25 cellular contexts compared by ENCODE assay signal in the genomic region with DNA sequence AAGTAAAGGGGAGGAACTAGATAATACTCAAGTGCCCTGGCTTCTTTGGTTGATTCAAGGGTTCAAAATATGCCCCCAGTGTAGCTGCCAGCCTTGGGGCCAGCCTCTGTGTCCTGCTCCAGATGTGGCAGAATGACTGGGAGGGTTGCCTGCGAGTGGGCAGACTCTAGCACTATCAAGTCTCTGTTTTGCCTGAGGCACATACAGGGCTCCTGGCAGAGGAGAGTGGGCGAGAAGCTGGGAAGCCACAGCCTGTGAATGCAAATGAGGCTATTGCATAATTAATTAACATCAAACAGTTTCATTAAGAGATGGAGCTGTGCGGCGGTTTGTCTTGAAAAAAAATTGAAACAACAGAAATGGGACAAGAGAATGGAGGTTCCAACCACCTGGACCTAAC. TPM values are rescaled to one million over a fixed set of nuclear protein-coding genes. Genes with fewer than 3 reads are reported as not detected.
A peak's percentile ranks its signal among the peaks of the same experiment; 100 is the strongest.
DNase-seq lines count a peak whose midpoint lies in the region; FAIRE-seq and TF ChIP-seq lines count a peak whose summit lies in the region.
"Had no signal": no experiment of that assay in that cellular context is flagged by ENCODE, and none has a peak within 500 bp of the region (broad histone marks: within the 10 kb centered on the region; RNA-seq: fewer than 3 reads in every experiment).

No MANE protein-coding gene starts in this region.

- FAIRE-seq in kidney (lab: Jason Lieb, UNC), result no peak
- no peak for FAIRE-seq in GM12891 (lab: Jason Lieb, UNC)
- FAIRE-seq: GM12878 had no signal

- DNase-seq in Ammon's horn (ENCODE audit: low spot score), result peak; percentile 78
- DNase-seq in kidney, result peak; percentile 11
- DNase-seq in posterior vena cava (ENCODE audit: low spot score), result peak; percentile 41
- no peak for DNase-seq in MV-4-11 (lab: John Stamatoyannopoulos, UW)
- no peak for DNase-seq in HEK293T (ENCODE audit: extremely low spot score)
- no peak for DNase-seq in GM12891 (ENCODE audit: insufficient read length, low spot score)
- DNase-seq in NCI-H524 (lab: John Stamatoyannopoulos, UW), result no peak
- DNase-seq: ACHN; Caco-2; CD4-positive, alpha-beta memory T cell; DMS 273 treated with DMSO at 0.1 percent for 48 hours; DMS79 treated with DMSO at 0.1 percent for 48 hours; GM23248; H9; KBM-7; NCI-H1092 treated with DMSO at 0.1 percent for 48 hours; NCI-H1436 treated with DMSO at 0.1 percent for 48 hours; NCI-H1930; NCI-H774; NK-92 treated with Interleukin-12 subunit alpha and Interleukin-12 subunit beta, amount 100 ng/mL, for 24 hours; SIG-M5 had no signal

- no peaks in the 10 kb centered on the region for H3K9me3 Mint-ChIP-seq in brain
- H3K9me3 Mint-ChIP-seq: CD4-positive, alpha-beta memory T cell; H9 had no signal

- H3K27ac ChIP-seq in kidney (ENCODE audit: low read depth in 2 of 2, low read length in 2 of 2), result no peak overlapping the region
- H3K27ac ChIP-seq: 22Rv1; BLaER1 treated with 17β-estradiol and CSF1 and Interleukin-3, amounts not matched to agents 10 nM and 100 nM; GM23248 had no signal

- peak overlapping the region in 1 of 5 experiments; percentile 32 for H3K4me3 Mint-ChIP-seq in brain
- H3K4me3 Mint-ChIP-seq: CD4-positive, alpha-beta memory T cell; H9 had no signal

- H3K4me1 ChIP-seq in kidney (ENCODE audit: control insufficient read depth in 1 of 2, insufficient read depth in 1 of 2, low read depth in 1 of 2, low read length in 2 of 2), result peaks cover 0 to 4% of the 10 kb centered on the region in 2 donors
- H3K4me1 ChIP-seq: BLaER1 treated with 17β-estradiol and CSF1 and Interleukin-3, amounts not matched to agents 10 nM and 100 nM; Caco-2 had no signal

- intact Hi-C loops in kidney (cut with DNase I), result no loop called here
- intact Hi-C loops in posterior vena cava (cut with DNase I), result no loop called here

- H3K9ac ChIP-seq in kidney (ENCODE audit: low read length in 2 of 2), result no peak overlapping the region
- H3K9ac ChIP-seq: BLaER1 treated with 17β-estradiol and CSF1 and Interleukin-3, amounts not matched to agents 10 nM and 100 nM; GM23248 had no signal

- no peaks in the 10 kb centered on the region for H3K27me3 Mint-ChIP-seq in brain

- no peak for TF ChIP-seq POLR2A in GM12891 (IDR thresholded peaks at IDR 0.05; ENCODE audit: low read depth, low read length)

- H3K4me1 Mint-ChIP-seq in brain, result peaks cover 63% of the 10 kb centered on the region

- TF ChIP-seq CTCF in brain (conservative IDR thresholded peaks at IDR 0.05), result no peak
- TF ChIP-seq CTCF in kidney (IDR thresholded peaks at IDR 0.05; ENCODE audit: borderline replicate concordance, extremely low read depth, insufficient read depth), result no peak

- H3K27ac Mint-ChIP-seq in brain, result peak overlapping the region in 4 of 5 experiments; percentile 53 to 87 (median 80)
- H3K27ac Mint-ChIP-seq: H9 had no signal

- no peak overlapping the region for H3K4me3 ChIP-seq in kidney (ENCODE audit: low read length in 2 of 2)
- H3K4me3 ChIP-seq: BLaER1 treated with 17β-estradiol and CSF1 and Interleukin-3, amounts not matched to agents 10 nM and 100 nM; GM12878; GM23248 had no signal

- POLR2A ChIA-PET in HEK293T (lab: Yijun Ruan, JAX), result no interaction called here

- H3K36me3 Mint-ChIP-seq in brain, result no peaks in the 10 kb centered on the region
- H3K36me3 Mint-ChIP-seq: CD4-positive, alpha-beta memory T cell had no signal

- H3K9me3 ChIP-seq in kidney (ENCODE audit: control insufficient read depth in 1 of 2, low read length in 2 of 2), result no peaks in the 10 kb centered on the region
- H3K9me3 ChIP-seq: BLaER1 treated with 17β-estradiol and CSF1 and Interleukin-3, amounts not matched to agents 10 nM and 100 nM; Caco-2 had no signal

- CTCF ChIA-PET in HEK293T (lab: Yijun Ruan, JAX), result interaction anchor here (1.1 to 2.2 kb wide), 2 partner anchors 10 to 16 kb away, joined by 4 to 10 read pairs; no protein-coding TSS in a partner anchor

- H3K36me3 ChIP-seq in kidney (ENCODE audit: control insufficient read depth in 1 of 2, insufficient read depth in 2 of 2, low read length in 2 of 2), result no peaks in the 10 kb centered on the region
- H3K36me3 ChIP-seq: BLaER1 treated with 17β-estradiol and CSF1 and Interleukin-3, amounts not matched to agents 10 nM and 100 nM had no signal

TF ChIP-seq in HEK293T, 16 proteins besides CTCF, POLR2A, EP300 and RAD21:
- TF ChIP-seq SUZ12 (IDR thresholded peaks at IDR 0.05) (no peak), L3MBTL2 (conservative IDR thresholded peaks at IDR 0.05) (no peak), LEF1 (IDR thresholded peaks at IDR 0.05; ENCODE audit: borderline replicate concordance) (no peak), SP1 (IDR thresholded peaks at IDR 0.05) (no peak), NFRKB (IDR thresholded peaks at IDR 0.05) (no peak), FOXK2 (IDR thresholded peaks at IDR 0.05) (no peak), TARDBP (IDR thresholded peaks at IDR 0.05) (no peak), CTBP1 (IDR thresholded peaks at IDR 0.05; ENCODE audit: borderline replicate concordance) (no peak), ZNF384 (IDR thresholded peaks at IDR 0.05) (no peak), ELF4 (IDR thresholded peaks at IDR 0.05) (no peak)

TF ChIP-seq in GM12891, 5 proteins besides CTCF, POLR2A, EP300 and RAD21:
- TF ChIP-seq PAX5 (IDR thresholded peaks at IDR 0.05; ENCODE audit: insufficient read depth, low read length, severe bottlenecking) (no peak), POU2F2 (IDR thresholded peaks at IDR 0.05; ENCODE audit: low read depth, low read length) (no peak), POLR2AphosphoS5 (IDR thresholded peaks at IDR 0.05; ENCODE audit: low read depth, low read length) (no peak), TAF1 (IDR thresholded peaks at IDR 0.05; ENCODE audit: low read depth, low read length) (no peak), SPI1 (IDR thresholded peaks at IDR 0.05; ENCODE audit: low read depth, low read length) (no peak)

RNA-seq across cellular contexts. Expression of gene BUD13, which starts 50.8 kb away (rescaled TPM):
- polyA plus RNA-seq in brain (ENCODE audit: insufficient read depth, low read depth, low replicate concordance) (28.7 TPM), kidney (ENCODE audit: insufficient read depth, low read depth, low replicate concordance) (11.7 TPM)
- total RNA-seq in kidney (14.1 TPM), posterior vena cava (10 to 100 TPM in 1 of 2 donors, 1 to 10 TPM in 1; 9.2 to 10.2 TPM)
- 11.7 TPM for polyA plus RNA-seq in GM12891 (2012; ENCODE audit: low read depth, missing spikeins)

Comparison
In these comparisons a context has a peak if more than half of its experiments do, and no peak if none do; other contexts are left out.
1. DNase-seq: peak in Ammon's horn (single experiment), kidney (single experiment) and posterior vena cava (single experiment); none in MV-4-11 (single experiment), HEK293T (single experiment), GM12891 (single experiment) and NCI-H524 (0 of 2).